ENCODE assay signal across 6 cellular contexts in genomic region chr11:65569164-65569972, GRCh38. TPM values are rescaled to one million over a fixed set of nuclear protein-coding genes. Genes with fewer than 3 reads are reported as not detected.
DNase-seq lines count a peak whose midpoint lies in the region; ATAC-seq lines count a peak whose summit lies in the region.

No MANE protein-coding gene starts in this region.

- H3K4me3 Mint-ChIP-seq in CD4-positive, alpha-beta memory T cell, result peak overlapping the region; percentile 97 to 100 (median 98)

- peak overlapping the region; percentile 99 for H3K27ac ChIP-seq in CD4-positive, alpha-beta memory T cell (ENCODE audit: low read depth, low read length)

- H3K4me2 ChIP-seq in skeletal muscle satellite cell (ENCODE audit: low read length), result peak overlapping the region; percentile 96

- no peaks in the 10 kb centered on the region for H3K36me3 ChIP-seq in CD4-positive, alpha-beta memory T cell (ENCODE audit: insufficient read depth, low read length)
- H3K36me3 ChIP-seq in endocrine pancreas (ENCODE audit: control insufficient read depth, insufficient read depth, low read length) (no peaks in the 10 kb centered on the region), skeletal muscle satellite cell (ENCODE audit: insufficient read depth, low read length) (peaks cover 4% of the 10 kb centered on the region)

- peaks cover 0 to 3% of the 10 kb centered on the region in 2 donors for H3K27me3 Mint-ChIP-seq in CD4-positive, alpha-beta memory T cell

- no peaks in the 10 kb centered on the region for H3K9me3 Mint-ChIP-seq in CD4-positive, alpha-beta memory T cell

- peak overlapping the region; percentile 99 to 100 (median 99) for H3K27ac Mint-ChIP-seq in CD4-positive, alpha-beta memory T cell

- DNase-seq in CD4-positive, alpha-beta memory T cell, result no peak
- no peak for DNase-seq in DMS153 (lab: John Stamatoyannopoulos, UW)
- no peak for DNase-seq in stimulated activated CD4-positive, alpha-beta T cell treated with anti-CD3 and anti-CD28 coated beads, Interleukin-15, amount 100 ng/mL, for 24 hours

- H3K9ac ChIP-seq in endocrine pancreas (ENCODE audit: control insufficient read depth, insufficient read depth, low read length) (peak overlapping the region; percentile 86), skeletal muscle satellite cell (ENCODE audit: low read depth, low read length) (peak overlapping the region; percentile 92)

- POLR2A ChIA-PET in CD4-positive, alpha-beta memory T cell (lab: Charles Lee; ENCODE audit: partially characterized antibody), result interaction anchor here (0.6 to 17.1 kb wide), 16 partner anchors 10 to 447 kb away, joined by 3 to 403 read pairs (median 9); partner anchors contain the start of genes FAU, LTBP3, MALAT1 and MAP3K11

- H3K4me1 ChIP-seq in CD4-positive, alpha-beta memory T cell (ENCODE audit: insufficient read depth, low read length), result peaks cover 77% of the 10 kb centered on the region
- H3K4me1 ChIP-seq in endocrine pancreas (ENCODE audit: control insufficient read depth, insufficient read depth, low read length), result peaks cover 13% of the 10 kb centered on the region
- H3K4me1 ChIP-seq in skeletal muscle satellite cell (ENCODE audit: control insufficient read depth, insufficient read depth, low read length), result peaks cover 45% of the 10 kb centered on the region

- no peaks in the 10 kb centered on the region for H3K27me3 ChIP-seq in CD4-positive, alpha-beta memory T cell (ENCODE audit: insufficient read depth, low read length)
- no peaks in the 10 kb centered on the region for H3K27me3 ChIP-seq in endocrine pancreas (ENCODE audit: control insufficient read depth, insufficient read depth, low read length)
- no peaks in the 10 kb centered on the region for H3K27me3 ChIP-seq in skeletal muscle satellite cell (ENCODE audit: control insufficient read depth, insufficient read depth, low read length)

- H3K4me3 ChIP-seq in CD4-positive, alpha-beta memory T cell (ENCODE audit: low read length in 2 of 2), result peak overlapping the region; percentile 59 to 94
- H3K4me3 ChIP-seq in endocrine pancreas (ENCODE audit: control insufficient read depth, insufficient read depth, low read length) (peak overlapping the region; percentile 82), skeletal muscle satellite cell (ENCODE audit: low read length) (peak overlapping the region; percentile 98)

- peaks cover 48 to 90% (median 68%) of the 10 kb centered on the region in 4 donors for H3K4me1 Mint-ChIP-seq in CD4-positive, alpha-beta memory T cell

- intact Hi-C loops in CD4-positive, alpha-beta memory T cell (cut with micrococcal nuclease), result no loop called here

- H3K36me3 Mint-ChIP-seq in CD4-positive, alpha-beta memory T cell, result peaks cover 0 to 34% of the 10 kb centered on the region in 2 donors

- peak; percentile 1 for ATAC-seq in HG03439 (IDR thresholded peaks at IDR 0.05; ENCODE audit: unreplicated experiment)

- CTCF ChIA-PET in CD4-positive, alpha-beta memory T cell (lab: Charles Lee; ENCODE audit: partially characterized antibody), result interaction anchor here (0.7 to 4.8 kb wide), 5 partner anchors 8 to 46 kb away, joined by 3 to 66 read pairs (median 6); partner anchors contain the start of gene PCNX3

- H3K9me3 ChIP-seq in CD4-positive, alpha-beta memory T cell (ENCODE audit: control insufficient read depth in 1 of 2, low read length in 2 of 2), result no peaks in the 10 kb centered on the region
- H3K9me3 ChIP-seq in endocrine pancreas (ENCODE audit: control insufficient read depth, low read length), result no peaks in the 10 kb centered on the region
- H3K9me3 ChIP-seq in skeletal muscle satellite cell (replicated peaks; ENCODE audit: low read length), result no peaks in the 10 kb centered on the region

RNA-seq across cellular contexts. Expression of gene ZNRD2, which starts 0.9 kb away (rescaled TPM):
- 10 to 100 TPM; 24.6 to 27.5 TPM for total RNA-seq in CD4-positive, alpha-beta memory T cell
- polyA plus RNA-seq in CD4-positive, alpha-beta memory T cell, result 10 to 100 TPM; 70.1 to 74.9 TPM
- 77.6 and 102 TPM in 2 replicates for total RNA-seq in skeletal muscle satellite cell (2012; rRNA removed)

RNA-seq across cellular contexts. Expression of gene FAM89B, which starts 3.0 kb away (rescaled TPM):
- total RNA-seq in CD4-positive, alpha-beta memory T cell, result 10 to 100 TPM; 68.9 to 71.4 TPM
- 100 to 1,000 TPM; 130 to 164 TPM for polyA plus RNA-seq in CD4-positive, alpha-beta memory T cell
- 13.4 and 21.8 TPM in 2 replicates for total RNA-seq in skeletal muscle satellite cell (2012; rRNA removed)

RNA-seq across cellular contexts. Expression of gene EHBP1L1, which starts 6.5 kb away (rescaled TPM):
- total RNA-seq in CD4-positive, alpha-beta memory T cell, result 100 to 1,000 TPM; 151 to 154 TPM
- polyA plus RNA-seq in CD4-positive, alpha-beta memory T cell, result 10 to 100 TPM in 1 of 2 donors, 1 to 10 TPM in 1; 8.9 to 25.2 TPM
- 35.0 and 44.8 TPM in 2 replicates for total RNA-seq in skeletal muscle satellite cell (2012; rRNA removed)

RNA-seq across cellular contexts. Expression of gene LTBP3, which starts 11.2 kb away (rescaled TPM):
- total RNA-seq in CD4-positive, alpha-beta memory T cell, result 100 to 1,000 TPM; 201 to 211 TPM
- polyA plus RNA-seq in CD4-positive, alpha-beta memory T cell, result 10 to 100 TPM in 1 of 2 donors, 1 to 10 TPM in 1; 9.0 to 23.6 TPM
- 40.0 and 50.7 TPM in 2 replicates for total RNA-seq in skeletal muscle satellite cell (2012; rRNA removed)

RNA-seq across cellular contexts. Expression of gene KCNK7, which starts 26.2 kb away (rescaled TPM):
- total RNA-seq in CD4-positive, alpha-beta memory T cell, result 1 to 10 TPM; 1.6 to 2.7 TPM
- 1 to 10 TPM in 1 of 2 donors, not detected in 1; 1.2 TPM for polyA plus RNA-seq in CD4-positive, alpha-beta memory T cell
- total RNA-seq in skeletal muscle satellite cell (2012; rRNA removed), result 0.25 and 0.44 TPM in 2 replicates
